ENCODE assay signal across 8 cellular contexts in genomic region chr9:35111006-35111933, GRCh38. TPM values are rescaled to one million over a fixed set of nuclear protein-coding genes. Genes with fewer than 3 reads are reported as not detected.
DNase-seq lines count a peak whose midpoint lies in the region; ATAC-seq and TF ChIP-seq lines count a peak whose summit lies in the region.

No MANE protein-coding gene starts in this region.

- H3K4me1 Mint-ChIP-seq in endothelial cell (ENCODE audit: unreplicated experiment): peaks cover 27% of the 10 kb centered on the region

- H3K27ac Mint-ChIP-seq in endothelial cell (ENCODE audit: unreplicated experiment): peak overlapping the region; percentile 89

- peak overlapping the region; percentile 87 for H3K4me3 Mint-ChIP-seq in endothelial cell (ENCODE audit: unreplicated experiment)

- whole genome bisulfite sequencing in mesodermal cell (ENCODE audit: insufficient coverage in 2 of 2), 2 experiments: 0% methylated on average over 48 to 52 of the region's 57 CpGs

- no peaks in the 10 kb centered on the region for H3K9me3 Mint-ChIP-seq in endothelial cell (ENCODE audit: unreplicated experiment)

- peak overlapping the region; percentile 79 for H3K4me3 ChIP-seq in HUES48 (ENCODE audit: low read depth, low read length)
- peak overlapping the region; percentile 78 for H3K4me3 ChIP-seq in NT2/D1 (ENCODE audit: insufficient read length, low read depth)
- peak overlapping the region; percentile 78 for H3K4me3 ChIP-seq in mesodermal cell (ENCODE audit: extremely low read depth, insufficient read depth, low read length, poor library complexity, severe bottlenecking)

- peak; percentile 59 for ATAC-seq in GM21423 (IDR thresholded peaks at IDR 0.05; ENCODE audit: unreplicated experiment)

- H3K36me3 Mint-ChIP-seq in endothelial cell (ENCODE audit: low read depth, unreplicated experiment): peaks cover 16% of the 10 kb centered on the region

- H3K9ac ChIP-seq in HUES48 (ENCODE audit: low read depth, low read length) (peak overlapping the region; percentile 32), NT2/D1 (ENCODE audit: insufficient read length, low read depth) (peak overlapping the region; percentile 83)

- peak overlapping the region; percentile 61 for H3K27ac ChIP-seq in HUES48 (ENCODE audit: low read depth, low read length)
- peak overlapping the region; percentile 82 for H3K27ac ChIP-seq in mesodermal cell (ENCODE audit: low read depth, low read length, severe bottlenecking)

- peaks cover 12% of the 10 kb centered on the region for H3K36me3 ChIP-seq in HUES48 (ENCODE audit: control insufficient read depth, insufficient read depth, low read length)
- peaks cover 25% of the 10 kb centered on the region for H3K36me3 ChIP-seq in NT2/D1 (ENCODE audit: insufficient read depth, insufficient read length, low read length)
- peaks cover 34% of the 10 kb centered on the region for H3K36me3 ChIP-seq in mesodermal cell (ENCODE audit: control insufficient read depth, insufficient read depth, low read length)

- H3K9me3 ChIP-seq in HUES48 (ENCODE audit: control insufficient read depth, insufficient read depth, low read length) (no peaks in the 10 kb centered on the region), NT2/D1 (ENCODE audit: insufficient read depth, low read length) (no peaks in the 10 kb centered on the region), mesodermal cell (ENCODE audit: control insufficient read depth, low read length) (no peaks in the 10 kb centered on the region)

- H3K27me3 ChIP-seq in HUES48 (ENCODE audit: control insufficient read depth, insufficient read depth, low read length): no peaks in the 10 kb centered on the region
- no peaks in the 10 kb centered on the region for H3K27me3 ChIP-seq in NT2/D1 (ENCODE audit: insufficient read depth, insufficient read length)

- peaks cover 24% of the 10 kb centered on the region for H3K4me1 ChIP-seq in HUES48 (ENCODE audit: control insufficient read depth, insufficient read depth, low read length)
- peaks cover 17% of the 10 kb centered on the region for H3K4me1 ChIP-seq in NT2/D1 (ENCODE audit: insufficient read depth, insufficient read length)
- peaks cover 28% of the 10 kb centered on the region for H3K4me1 ChIP-seq in mesodermal cell (ENCODE audit: control insufficient read depth, insufficient read depth, low read length, poor library complexity, severe bottlenecking)

- TF ChIP-seq CTCF in endothelial cell (IDR thresholded peaks at IDR 0.05; ENCODE audit: unreplicated experiment): no peak

- H3K27me3 Mint-ChIP-seq in endothelial cell (ENCODE audit: unreplicated experiment): peaks cover 13% of the 10 kb centered on the region

- DNase-seq in COLO829 (ENCODE audit: low spot score) (peak; percentile 98), NT2/D1 (ENCODE audit: low read depth, low spot score) (peak; percentile 99), endothelial cell (ENCODE audit: low spot score) (peak; percentile 96)
- DNase-seq in activated CD8-positive, alpha-beta memory T cell treated with anti-CD3 and anti-CD28 coated beads, Interleukin-2, amount 50 U/mL, for 4 hours: peak; percentile 95
- peak; percentile 87 for DNase-seq in stimulated activated CD8-positive, alpha-beta memory T cell treated with anti-CD3 and anti-CD28 coated beads, Interleukin-15, amount 100 ng/mL, for 24 hours (ENCODE audit: low read depth)

RNA-seq across cellular contexts. Expression of gene ATOSB, which starts 4.4 kb away (rescaled TPM):
- 33.7 TPM for total RNA-seq in endothelial cell (ENCODE audit: unreplicated experiment)
- polyA plus RNA-seq in mesodermal cell (2013, experiment 1 of 2): 35.3 TPM
- polyA plus RNA-seq in mesodermal cell (2013, experiment 2 of 2): 29.5 TPM

RNA-seq across cellular contexts. Expression of gene STOML2, which starts 8.3 kb away (rescaled TPM):
- 108 TPM for total RNA-seq in endothelial cell (ENCODE audit: unreplicated experiment)
- polyA plus RNA-seq in mesodermal cell (2013, experiment 1 of 2): 136 TPM
- 120 TPM for polyA plus RNA-seq in mesodermal cell (2013, experiment 2 of 2)

RNA-seq across cellular contexts. Expression of gene PIGO, which starts 14.9 kb away (rescaled TPM):
- 20.3 TPM for total RNA-seq in endothelial cell (ENCODE audit: unreplicated experiment)
- 22.2 TPM for polyA plus RNA-seq in mesodermal cell (2013, experiment 1 of 2)
- 17.9 TPM for polyA plus RNA-seq in mesodermal cell (2013, experiment 2 of 2)

RNA-seq across cellular contexts. Expression of gene FANCG, which starts 31.5 kb away (rescaled TPM):
- total RNA-seq in endothelial cell (ENCODE audit: unreplicated experiment): 41.4 TPM
- polyA plus RNA-seq in mesodermal cell (2013, experiment 1 of 2): 36.6 TPM
- polyA plus RNA-seq in mesodermal cell (2013, experiment 2 of 2): 38.0 TPM

RNA-seq across cellular contexts. Expression of gene VCP, which starts 38.8 kb away (rescaled TPM):
- total RNA-seq in endothelial cell (ENCODE audit: unreplicated experiment): 397 TPM
- 317 TPM for polyA plus RNA-seq in mesodermal cell (2013, experiment 1 of 2)
- polyA plus RNA-seq in mesodermal cell (2013, experiment 2 of 2): 288 TPM

Comparison
In these comparisons a context has a peak if more than half of its experiments do, and no peak if none do; other contexts are left out.
1. Peak in every context shown above with its lines: DNase-seq, ATAC-seq, H3K4me3 ChIP-seq and H3K27ac ChIP-seq.